1 cellular context compared by ENCODE assay signal in genomic region chr3:53240989-53241972, GRCh38.
TF ChIP-seq lines count a peak whose summit lies in the region.

No MANE protein-coding gene starts in this region.

TF ChIP-seq in A549, 52 proteins besides CTCF, POLR2A, EP300 and RAD21 (continued from another document):
- no peak for TF ChIP-seq REST (IDR thresholded peaks at IDR 0.05)
